ENCODE assay signal across 10 cellular contexts in genomic region chr5:77281969-77282336, GRCh38.
"Had no signal": no experiment of that assay in that cellular context is flagged by ENCODE, and none has a peak within 500 bp of the region (broad histone marks: within the 10 kb centered on the region; RNA-seq: fewer than 3 reads in every experiment).

No MANE protein-coding gene starts in this region.

- H3K27me3 Mint-ChIP-seq: activated naive CD8-positive, alpha-beta T cell treated with anti-CD3 and anti-CD28 coated beads for 36 hours had no signal

- DNase-seq: activated CD4-positive, alpha-beta T cell treated with anti-CD3 and anti-CD28 coated beads, Interleukin-2, amount 10 ng/mL, durations not matched to agents 7 days and 5 days; activated CD8-positive, alpha-beta memory T cell treated with anti-CD3 and anti-CD28 coated beads for 24 hours; activated gamma-delta T cell treated with Interleukin-2 at 50 U/mL for 16 hours; activated naive CD8-positive, alpha-beta T cell treated with anti-CD3 and anti-CD28 coated beads for 36 hours; erythroblast; kidney glomerular epithelial cell; stimulated activated CD4-positive, alpha-beta T cell treated with anti-CD3 and anti-CD28 coated beads, Interleukin-12 subunit alpha, Interleukin-12 subunit beta, amount 100 ng/mL, for 4 hours; stimulated activated CD4-positive, alpha-beta T cell treated with anti-CD3 and anti-CD28 coated beads, Interleukin-2, amount 100 ng/mL, for 24 hours; SW 1271 had no signal

- H3K36me3 Mint-ChIP-seq: activated naive CD8-positive, alpha-beta T cell treated with anti-CD3 and anti-CD28 coated beads for 36 hours had no signal

- H3K27ac Mint-ChIP-seq: activated CD4-positive, alpha-beta T cell treated with anti-CD3 and anti-CD28 coated beads, Interleukin-2, amount 10 ng/mL, durations not matched to agents 7 days and 5 days; activated naive CD8-positive, alpha-beta T cell treated with anti-CD3 and anti-CD28 coated beads for 36 hours; T-helper 2 cell treated with Interferon-gamma antibody and Interleukin-4, amounts not matched to agents 5 μg/mL and 100 μg/mL, for 36 hours had no signal

- H3K9me3 Mint-ChIP-seq: activated CD4-positive, alpha-beta T cell treated with anti-CD3 and anti-CD28 coated beads, Interleukin-2, amount 10 ng/mL, durations not matched to agents 7 days and 5 days; activated naive CD8-positive, alpha-beta T cell treated with anti-CD3 and anti-CD28 coated beads for 36 hours; T-helper 2 cell treated with Interferon-gamma antibody and Interleukin-4, amounts not matched to agents 5 μg/mL and 100 μg/mL, for 36 hours had no signal

- H3K4me3 Mint-ChIP-seq: activated CD4-positive, alpha-beta T cell treated with anti-CD3 and anti-CD28 coated beads, Interleukin-2, amount 10 ng/mL, durations not matched to agents 7 days and 5 days; activated naive CD8-positive, alpha-beta T cell treated with anti-CD3 and anti-CD28 coated beads for 36 hours; T-helper 2 cell treated with Interferon-gamma antibody and Interleukin-4, amounts not matched to agents 5 μg/mL and 100 μg/mL, for 36 hours had no signal
